Comparison of ENCODE assay signal across 8 cellular contexts in genomic region chr17:40615295-40615988, GRCh38. TPM values are rescaled to one million over a fixed set of nuclear protein-coding genes. Genes with fewer than 3 reads are reported as not detected.
DNase-seq lines count a peak whose midpoint lies in the region; ATAC-seq and TF ChIP-seq lines count a peak whose summit lies in the region.

No MANE protein-coding gene starts in this region.

- no peaks in the 10 kb centered on the region for H3K9me3 ChIP-seq in OCI-LY7 (ENCODE audit: low read length)
- no peaks in the 10 kb centered on the region for H3K9me3 ChIP-seq in breast epithelium
- no peaks in the 10 kb centered on the region for H3K9me3 ChIP-seq in aorta (ENCODE audit: control insufficient read depth, low read length)

- BruUV-seq in OCI-LY7 (replicated peaks; lab: Mats Ljungman, UMichigan): no TSS peak

- DNase-seq in ELF-1 (ENCODE audit: low read depth, low spot score) (peak; percentile 86), OCI-LY7 (ENCODE audit: low spot score) (peak; percentile 73), breast epithelium (ENCODE audit: low spot score in 2 of 2) (peak in 1 of 2 donors; percentile 69), left kidney (ENCODE audit: low read depth, low spot score) (peak; percentile 86), aorta (no peak), NCI-H187 treated with DMSO at 0.1 percent for 48 hours (lab: John Stamatoyannopoulos, UW) (no peak)

- peak overlapping the region; percentile 52 for H3K27ac ChIP-seq in OCI-LY7 (ENCODE audit: low read depth, low read length, poor library complexity, severe bottlenecking)
- no peak overlapping the region for H3K27ac ChIP-seq in breast epithelium
- no peak overlapping the region for H3K27ac ChIP-seq in aorta (ENCODE audit: low read depth in 1 of 2, low read length in 2 of 2)

- CTCF ChIA-PET in OCI-LY7 (lab: Charles Lee; ENCODE audit: unreplicated experiment): interaction anchor here (0.5 to 1.4 kb wide), 7 partner anchors 12 to 1600 kb away, joined by 3 to 10 read pairs (median 3); no protein-coding TSS in a partner anchor

- H2AFZ ChIP-seq in OCI-LY7 (ENCODE audit: low read length): peak overlapping the region; percentile 58

- H3K79me2 ChIP-seq in OCI-LY7 (ENCODE audit: insufficient read depth, low read depth, low read length): no peaks in the 10 kb centered on the region

- H3K27me3 ChIP-seq in breast epithelium (no peaks in the 10 kb centered on the region), aorta (ENCODE audit: control insufficient read depth in 1 of 2, insufficient read depth in 2 of 2, low read length in 1 of 2) (no peaks in the 10 kb centered on the region)

- H3K4me3 ChIP-seq in OCI-LY7 (ENCODE audit: low read depth, low read length, poor library complexity, severe bottlenecking): no peak overlapping the region
- H3K4me3 ChIP-seq in breast epithelium: no peak overlapping the region
- H3K4me3 ChIP-seq in aorta (ENCODE audit: low read length in 2 of 2): no peak overlapping the region

- peak overlapping the region; percentile 53 for H3K4me2 ChIP-seq in OCI-LY7 (ENCODE audit: low read length)

- TF ChIP-seq CTCF in OCI-LY7 (conservative IDR thresholded peaks at IDR 0.05; ENCODE audit: low read length): peak; percentile 84
- peak in 2 of 3 donors; percentile 32 to 50 for TF ChIP-seq CTCF in breast epithelium (IDR thresholded peaks at IDR 0.05)

- intact Hi-C loops in OCI-LY7 (cut with micrococcal nuclease; ENCODE audit: unreplicated experiment): loop anchor here (2.0 kb wide), 1 partner anchor 17 kb away; no protein-coding TSS in a partner anchor
- intact Hi-C loops in breast epithelium (cut with DNase I; ENCODE audit: low total_unique reads): no loop called here
- intact Hi-C loops in aorta (cut with DNase I): no loop called here

- POLR2A ChIA-PET in OCI-LY7 (lab: Charles Lee): interaction anchor here (0.6 to 1.4 kb wide), 4 partner anchors 9 to 1415 kb away, joined by 3 to 10 read pairs (median 6); partner anchors contain the start of gene RPL19

- ATAC-seq in GM19351 (IDR thresholded peaks at IDR 0.05; ENCODE audit: unreplicated experiment) (peak; percentile 72), HG03196 (IDR thresholded peaks at IDR 0.05; ENCODE audit: unreplicated experiment) (peak; percentile 74), aorta (ENCODE audit: low FRiP score) (peak; percentile 66)

- no peaks in the 10 kb centered on the region for H3K9me2 ChIP-seq in OCI-LY7 (ENCODE audit: insufficient read depth, low read length)

- WGBS in aorta, 2 donors: 32 to 37% methylated on average over 5 of the region's 5 CpGs

- TF ChIP-seq POLR2A in breast epithelium (IDR thresholded peaks at IDR 0.05): no peak

- H3K4me1 ChIP-seq in OCI-LY7 (ENCODE audit: insufficient read depth, low read length, poor library complexity, severe bottlenecking) (peaks cover 25% of the 10 kb centered on the region), breast epithelium (no peaks in the 10 kb centered on the region), aorta (ENCODE audit: control insufficient read depth in 1 of 2, insufficient read depth in 2 of 2, low read length in 2 of 2) (no peaks in the 10 kb centered on the region)

- H4K20me1 ChIP-seq in OCI-LY7 (ENCODE audit: insufficient read depth, low read length): no peaks in the 10 kb centered on the region

- H3K36me3 ChIP-seq in OCI-LY7 (ENCODE audit: insufficient read depth, low read length) (no peaks in the 10 kb centered on the region), breast epithelium (no peaks in the 10 kb centered on the region), aorta (ENCODE audit: control insufficient read depth in 1 of 2, insufficient read depth in 2 of 2, low read length in 1 of 2) (no peaks in the 10 kb centered on the region)

RNA-seq across cellular contexts. Expression of gene SMARCE1, which starts 32.2 kb away (rescaled TPM):
- total RNA-seq in OCI-LY7 (2014; rRNA removed; shearing (Covaris generic)): 75.9 and 98.7 TPM in 2 replicates
- total RNA-seq in OCI-LY7 (2022) (109 and 123 TPM in 2 replicates), breast epithelium (100 to 1,000 TPM in 1 of 3 donors, 10 to 100 TPM in 2; 91.4 to 122 (median 98.4) TPM), aorta (10 to 100 TPM; 80.8 to 84.4 TPM)
- 10 to 100 TPM; 61.0 to 71.7 TPM for polyA plus RNA-seq in aorta

RNA-seq across cellular contexts. Expression of gene KRT222, which starts 49.5 kb away (rescaled TPM):
- total RNA-seq in OCI-LY7 (2014; rRNA removed; shearing (Covaris generic)): not detected in 2 replicates
- total RNA-seq in OCI-LY7 (2022) (not detected in 2 replicates), breast epithelium (1 to 10 TPM in 2 of 3 donors, under 1 TPM in 1; 0.80 to 1.3 (median 1.0) TPM), aorta (1 to 10 TPM; 1.9 to 4.5 TPM)
- polyA plus RNA-seq in aorta: not detected

RNA-seq across cellular contexts. Expression of gene CCR7, which starts 50.2 kb away (rescaled TPM):
- 1.8 and 2.3 TPM in 2 replicates for total RNA-seq in OCI-LY7 (2014; rRNA removed; shearing (Covaris generic))
- total RNA-seq in OCI-LY7 (2022) (0.48 TPM in 1 of 2 replicates, not detected in the other), breast epithelium (1 to 10 TPM in 1 of 3 donors, under 1 TPM in 2; 0.16 to 1.0 (median 0.33) TPM), aorta (under 1 TPM; 0.62 to 0.84 TPM)
- polyA plus RNA-seq in aorta: under 1 TPM; 0.08 to 0.13 TPM

Comparison
In these comparisons a context has a peak if more than half of its experiments do, and no peak if none do; other contexts are left out.
1. DNase-seq: peak in ELF-1 (single experiment), OCI-LY7 (single experiment) and left kidney (single experiment); none in aorta (0 of 2) and NCI-H187 treated with DMSO at 0.1 percent for 48 hours (single experiment).
2. Peak in every context shown above with its lines, with median percentiles within 50 percentile points of each other: ATAC-seq.